ENCODE assay signal across 22 cellular contexts in genomic region chr1:117173006-117173405, GRCh38. TPM values are rescaled to one million over a fixed set of nuclear protein-coding genes. Genes with fewer than 3 reads are reported as not detected.
A peak's percentile ranks its signal among the peaks of the same experiment; 100 is the strongest.
DNase-seq lines count a peak whose midpoint lies in the region; ATAC-seq and TF ChIP-seq lines count a peak whose summit lies in the region.
"Had no signal": no experiment of that assay in that cellular context is flagged by ENCODE, and none has a peak within 500 bp of the region (broad histone marks: within the 10 kb centered on the region; RNA-seq: fewer than 3 reads in every experiment).

No MANE protein-coding gene starts in this region.

- H3K27me3 ChIP-seq in right cardiac atrium (ENCODE audit: control insufficient read depth, insufficient read depth), result no peaks in the 10 kb centered on the region
- H3K27me3 ChIP-seq in endodermal cell (ENCODE audit: control insufficient read depth, insufficient read depth, low read length, poor library complexity, severe bottlenecking), result peaks cover 20% of the 10 kb centered on the region
- H3K27me3 ChIP-seq in vagina, result no peaks in the 10 kb centered on the region
- H3K27me3 ChIP-seq: BLaER1 treated with 17β-estradiol and CSF1 and Interleukin-3, amounts not matched to agents 10 nM and 100 nM had no signal

- TF ChIP-seq CTCF in endodermal cell (conservative IDR thresholded peaks at IDR 0.05) (no peak), neural crest cell (conservative IDR thresholded peaks at IDR 0.05) (no peak), vagina (IDR thresholded peaks at IDR 0.05) (no peak)

- no peak overlapping the region for H3K9ac ChIP-seq in endodermal cell (ENCODE audit: extremely low read depth, low read length, poor library complexity, severe bottlenecking)
- H3K9ac ChIP-seq: BLaER1 treated with 17β-estradiol and CSF1 and Interleukin-3, amounts not matched to agents 10 nM and 100 nM had no signal

- H3K9me3 ChIP-seq in right cardiac atrium (ENCODE audit: control insufficient read depth, low read length) (no peaks in the 10 kb centered on the region), endodermal cell (ENCODE audit: control insufficient read depth, low read length) (no peaks in the 10 kb centered on the region), vagina (no peaks in the 10 kb centered on the region)
- H3K9me3 ChIP-seq: BLaER1 treated with 17β-estradiol and CSF1 and Interleukin-3, amounts not matched to agents 10 nM and 100 nM had no signal

- H3K27ac ChIP-seq in right cardiac atrium (ENCODE audit: low read length) (peak overlapping the region; percentile 57), endodermal cell (ENCODE audit: low read depth, low read length) (peak overlapping the region; percentile 99), vagina (no peak overlapping the region)
- H3K27ac ChIP-seq: BLaER1 treated with 17β-estradiol and CSF1 and Interleukin-3, amounts not matched to agents 10 nM and 100 nM had no signal

- H3K4me3 Mint-ChIP-seq in endodermal cell (no peak overlapping the region), neural crest cell (no peak overlapping the region)
- H3K4me3 Mint-ChIP-seq: CD4-positive, alpha-beta T cell had no signal

- H3K36me3 ChIP-seq in endodermal cell (ENCODE audit: control insufficient read depth, insufficient read depth, low read length) (no peaks in the 10 kb centered on the region), vagina (no peaks in the 10 kb centered on the region)
- H3K36me3 ChIP-seq: BLaER1 treated with 17β-estradiol and CSF1 and Interleukin-3, amounts not matched to agents 10 nM and 100 nM had no signal

- peaks cover 2% of the 10 kb centered on the region for H3K4me1 ChIP-seq in right cardiac atrium (ENCODE audit: control insufficient read depth, insufficient read depth, low read length)
- H3K4me1 ChIP-seq in endodermal cell (ENCODE audit: control insufficient read depth, insufficient read depth, low read length), result no peaks in the 10 kb centered on the region
- no peaks in the 10 kb centered on the region for H3K4me1 ChIP-seq in vagina
- H3K4me1 ChIP-seq: BLaER1 treated with 17β-estradiol and CSF1 and Interleukin-3, amounts not matched to agents 10 nM and 100 nM had no signal

- DNase-seq in right cardiac atrium (no peak), cardiac septum (ENCODE audit: low spot score) (no peak), endodermal cell (no peak), neural crest cell (ENCODE audit: low read depth, low spot score) (no peak), vagina (ENCODE audit: extremely low spot score in 2 of 2) (no peak), DMS153 (lab: John Stamatoyannopoulos, UW) (no peak)
- no peak for DNase-seq in effector CD8-positive, alpha-beta T cell (lab: John Stamatoyannopoulos, UW)
- DNase-seq: AML-193; CD4-positive, alpha-beta T cell; DND-41; MV-4-11; NCI-H1105; NCI-H1436 treated with DMSO at 0.1 percent for 48 hours; NCI-H1930; NCI-H2107; NCI-H774 had no signal

- intact Hi-C loops in right cardiac atrium (cut with DNase I) (no loop called here), cardiac septum (cut with DNase I) (no loop called here), vagina (cut with DNase I) (no loop called here)

- no peak for ATAC-seq in right cardiac atrium
- ATAC-seq: K562, SK-N-SH treated with all-trans-retinoic acid at 6 μM for 48 hours had no signal

- no peak overlapping the region for H3K4me3 ChIP-seq in right cardiac atrium (ENCODE audit: low read length)
- no peak overlapping the region for H3K4me3 ChIP-seq in endodermal cell (ENCODE audit: low read length)
- no peak overlapping the region for H3K4me3 ChIP-seq in vagina
- H3K4me3 ChIP-seq: BLaER1 treated with 17β-estradiol and CSF1 and Interleukin-3, amounts not matched to agents 10 nM and 100 nM; K562 had no signal

- H3K27me3 Mint-ChIP-seq in endodermal cell (ENCODE audit: insufficient read depth) (no peaks in the 10 kb centered on the region), neural crest cell (ENCODE audit: low read depth) (no peaks in the 10 kb centered on the region)
- H3K27me3 Mint-ChIP-seq: CD4-positive, alpha-beta T cell had no signal

- H3K36me3 Mint-ChIP-seq in endodermal cell (ENCODE audit: low read depth) (no peaks in the 10 kb centered on the region), neural crest cell (ENCODE audit: low read depth) (no peaks in the 10 kb centered on the region)

- H3K27ac Mint-ChIP-seq in endodermal cell, result no peak overlapping the region
- H3K27ac Mint-ChIP-seq in neural crest cell (ENCODE audit: unreplicated experiment), result peak overlapping the region; percentile 92
- H3K27ac Mint-ChIP-seq: CD4-positive, alpha-beta T cell had no signal

- 97% methylated on average over 10 of the region's 10 CpGs for WGBS in right cardiac atrium
- WGBS in endodermal cell (ENCODE audit: insufficient coverage in 1 of 2, insufficient read length in 1 of 2), 2 experiments, result 97% methylated on average over 9 to 10 of the region's 10 CpGs

- H3K4me1 Mint-ChIP-seq in endodermal cell, result peaks cover 4% of the 10 kb centered on the region
- H3K4me1 Mint-ChIP-seq in neural crest cell, result peaks cover 60% of the 10 kb centered on the region

- no peak for TF ChIP-seq POLR2A in vagina (IDR thresholded peaks at IDR 0.05)

- H3K9me3 Mint-ChIP-seq in endodermal cell, result no peaks in the 10 kb centered on the region
- peaks cover 10% of the 10 kb centered on the region for H3K9me3 Mint-ChIP-seq in neural crest cell
- H3K9me3 Mint-ChIP-seq: CD4-positive, alpha-beta T cell had no signal

RNA-seq across cellular contexts. Expression of gene VTCN1, which starts 37.7 kb away (rescaled TPM):
- total RNA-seq in right cardiac atrium (under 1 TPM in 2 of 4 donors, not detected in 2; 0.11 to 0.25 TPM), cardiac septum (not detected), endodermal cell (not detected), neural crest cell (0.43 and 0.47 TPM in 2 replicates), vagina (not detected)
- polyA plus RNA-seq in right cardiac atrium, result 0.05 TPM
- polyA plus RNA-seq in endodermal cell (2013, experiment 1 of 2), result 0.50 TPM
- polyA plus RNA-seq in endodermal cell (2013, experiment 2 of 2), result 0.25 TPM
- total RNA-seq: CD4-positive, alpha-beta T cell; HT-29; K562; LHCN-M2; MCF 10A had no signal
- polyA plus RNA-seq: K562 had no signal

RNA-seq across cellular contexts. Expression of gene TRIM45, which starts 51.5 kb away (rescaled TPM):
- total RNA-seq in right cardiac atrium (10 to 100 TPM in 3 of 4 donors, 1 to 10 TPM in 1; 8.9 to 21.9 (median 18.6) TPM), cardiac septum (8.9 TPM), endodermal cell (10 to 100 TPM; 13.4 to 16.5 TPM), neural crest cell (13.3 and 16.6 TPM in 2 replicates), vagina (5.6 TPM)
- 11.5 TPM for polyA plus RNA-seq in right cardiac atrium
- 34.2 TPM for polyA plus RNA-seq in endodermal cell (2013, experiment 1 of 2)
- polyA plus RNA-seq in endodermal cell (2013, experiment 2 of 2), result 23.2 TPM
